12 cellular contexts compared by ENCODE assay signal in genomic region chr10:97188234-97188847, GRCh38. TPM values are rescaled to one million over a fixed set of nuclear protein-coding genes. Genes with fewer than 3 reads are reported as not detected.
DNase-seq lines count a peak whose midpoint lies in the region; ATAC-seq and TF ChIP-seq lines count a peak whose summit lies in the region.
"Had no signal": no experiment of that assay in that cellular context is flagged by ENCODE, and none has a peak within 500 bp of the region (broad histone marks: within the 10 kb centered on the region; RNA-seq: fewer than 3 reads in every experiment).

No MANE protein-coding gene starts in this region.

- H3K27ac Mint-ChIP-seq in natural killer cell treated with Interleukin-12 subunit alpha and Interleukin-12 subunit beta and Interleukin-15 and Interleukin-18, amount 100 ng/mL, for 72 hours, result no peak overlapping the region
- no peak overlapping the region for H3K27ac Mint-ChIP-seq in natural killer cell
- H3K27ac Mint-ChIP-seq in naive thymus-derived CD4-positive, alpha-beta T cell, result no peak overlapping the region
- H3K27ac Mint-ChIP-seq: activated T-cell treated with anti-CD3 and anti-CD28 coated beads, Interleukin-2, amount 50 U/mL, for 72 hours; T-cell had no signal

- POLR2A ChIA-PET in naive thymus-derived CD4-positive, alpha-beta T cell (lab: Charles Lee), result no interaction called here

- intact Hi-C loops in natural killer cell (cut with micrococcal nuclease), result no loop called here
- intact Hi-C loops in upper lobe of right lung (cut with DNase I), result no loop called here
- intact Hi-C loops in naive thymus-derived CD4-positive, alpha-beta T cell (cut with micrococcal nuclease), result no loop called here

- no peaks in the 10 kb centered on the region for H3K36me3 Mint-ChIP-seq in natural killer cell treated with Interleukin-12 subunit alpha and Interleukin-12 subunit beta and Interleukin-15 and Interleukin-18, amount 100 ng/mL, for 72 hours
- no peaks in the 10 kb centered on the region for H3K36me3 Mint-ChIP-seq in natural killer cell
- H3K36me3 Mint-ChIP-seq in naive thymus-derived CD4-positive, alpha-beta T cell, result peaks cover 0 to 7% (median 0%) of the 10 kb centered on the region in 5 donors
- H3K36me3 Mint-ChIP-seq: T-cell had no signal

- H3K4me1 Mint-ChIP-seq in natural killer cell treated with Interleukin-12 subunit alpha and Interleukin-12 subunit beta and Interleukin-15 and Interleukin-18, amount 100 ng/mL, for 72 hours (ENCODE audit: low read depth in 2 of 2), result peaks cover 0 to 10% of the 10 kb centered on the region in 2 donors
- H3K4me1 Mint-ChIP-seq in natural killer cell, result no peaks in the 10 kb centered on the region
- peaks cover 0 to 21% (median 8%) of the 10 kb centered on the region in 7 donors for H3K4me1 Mint-ChIP-seq in naive thymus-derived CD4-positive, alpha-beta T cell

- H3K9me3 ChIP-seq in upper lobe of right lung, result no peaks in the 10 kb centered on the region
- no peaks in the 10 kb centered on the region for H3K9me3 ChIP-seq in naive thymus-derived CD4-positive, alpha-beta T cell (ENCODE audit: control insufficient read depth in 2 of 3, low read length in 3 of 3)
- H3K9me3 ChIP-seq: gastrocnemius medialis had no signal

- H3K27ac ChIP-seq in upper lobe of right lung, result no peak overlapping the region
- no peak overlapping the region for H3K27ac ChIP-seq in naive thymus-derived CD4-positive, alpha-beta T cell (ENCODE audit: low read depth, low read length)
- H3K27ac ChIP-seq: gastrocnemius medialis, PC-9 had no signal

- TF ChIP-seq CTCF in natural killer cell (IDR thresholded peaks at IDR 0.05), result no peak
- no peak for TF ChIP-seq CTCF in upper lobe of right lung (IDR thresholded peaks at IDR 0.05)

- ATAC-seq in natural killer cell treated with Interleukin-12 subunit alpha and Interleukin-12 subunit beta and Interleukin-15 and Interleukin-18, amount 100 ng/mL, for 72 hours, result no peak
- ATAC-seq in natural killer cell (no peak), upper lobe of right lung (no peak), GM18907 (IDR thresholded peaks at IDR 0.05; ENCODE audit: unreplicated experiment) (no peak)
- ATAC-seq in naive thymus-derived CD4-positive, alpha-beta T cell, result no peak
- ATAC-seq: gastrocnemius medialis, T-cell had no signal

- peaks cover 54 to 64% of the 10 kb centered on the region in 2 donors for H3K27me3 Mint-ChIP-seq in natural killer cell treated with Interleukin-12 subunit alpha and Interleukin-12 subunit beta and Interleukin-15 and Interleukin-18, amount 100 ng/mL, for 72 hours
- peaks cover 53 to 57% of the 10 kb centered on the region in 2 donors for H3K27me3 Mint-ChIP-seq in natural killer cell (ENCODE audit: low read depth in 2 of 2)
- H3K27me3 Mint-ChIP-seq in naive thymus-derived CD4-positive, alpha-beta T cell, result peaks cover 49 to 81% (median 77%) of the 10 kb centered on the region in 5 donors

- peaks cover 43% of the 10 kb centered on the region for H3K27me3 ChIP-seq in upper lobe of right lung
- peaks cover 2 to 4% of the 10 kb centered on the region in 2 donors for H3K27me3 ChIP-seq in naive thymus-derived CD4-positive, alpha-beta T cell (ENCODE audit: control insufficient read depth in 2 of 2, insufficient read depth in 2 of 2, low read length in 2 of 2)

- H3K4me3 ChIP-seq in upper lobe of right lung, result no peak overlapping the region
- no peak overlapping the region for H3K4me3 ChIP-seq in naive thymus-derived CD4-positive, alpha-beta T cell (ENCODE audit: low read length)
- H3K4me3 ChIP-seq: gastrocnemius medialis, PC-9 had no signal

- H3K36me3 ChIP-seq in upper lobe of right lung, result no peaks in the 10 kb centered on the region
- H3K36me3 ChIP-seq in naive thymus-derived CD4-positive, alpha-beta T cell (ENCODE audit: control insufficient read depth in 2 of 3, insufficient read depth in 3 of 3, low read length in 3 of 3), result no peaks in the 10 kb centered on the region
- H3K36me3 ChIP-seq: gastrocnemius medialis had no signal

- peak; percentile 32 for DNase-seq in natural killer cell treated with Interleukin-12 subunit alpha and Interleukin-12 subunit beta and Interleukin-15 and Interleukin-18, amount 100 ng/mL, for 72 hours (ENCODE audit: low spot score)
- DNase-seq in natural killer cell (no peak), NCI-H2171 (lab: John Stamatoyannopoulos, UW) (peak; percentile 55), anterior cingulate cortex (lab: John Stamatoyannopoulos, UW) (peak in 43 of 58 donors; percentile 17 to 85 (median 53)), upper lobe of right lung (peak; percentile 46), cortex of kidney (lab: John Stamatoyannopoulos, UW) (no peak)
- no peak for DNase-seq in naive thymus-derived CD4-positive, alpha-beta T cell
- DNase-seq: activated T-cell treated with anti-CD3 and anti-CD28 coated beads, Interleukin-2, amount 50 U/mL, for 72 hours; gastrocnemius medialis; PC-9; T-cell had no signal

- H3K9me3 Mint-ChIP-seq in natural killer cell treated with Interleukin-12 subunit alpha and Interleukin-12 subunit beta and Interleukin-15 and Interleukin-18, amount 100 ng/mL, for 72 hours, result no peaks in the 10 kb centered on the region
- H3K9me3 Mint-ChIP-seq in natural killer cell, result no peaks in the 10 kb centered on the region
- H3K9me3 Mint-ChIP-seq in naive thymus-derived CD4-positive, alpha-beta T cell, result peaks cover 0 to 3% (median 0%) of the 10 kb centered on the region in 11 donors
- H3K9me3 Mint-ChIP-seq: activated T-cell treated with anti-CD3 and anti-CD28 coated beads, Interleukin-2, amount 50 U/mL, for 72 hours; T-cell had no signal

- no peak overlapping the region for H3K4me3 Mint-ChIP-seq in natural killer cell treated with Interleukin-12 subunit alpha and Interleukin-12 subunit beta and Interleukin-15 and Interleukin-18, amount 100 ng/mL, for 72 hours
- no peak overlapping the region for H3K4me3 Mint-ChIP-seq in natural killer cell
- H3K4me3 Mint-ChIP-seq in naive thymus-derived CD4-positive, alpha-beta T cell, result no peak overlapping the region
- H3K4me3 Mint-ChIP-seq: activated T-cell treated with anti-CD3 and anti-CD28 coated beads, Interleukin-2, amount 50 U/mL, for 72 hours had no signal

- CTCF ChIA-PET in naive thymus-derived CD4-positive, alpha-beta T cell (lab: Charles Lee), result interaction anchor here (0.9 kb wide), 1 partner anchor 116 kb away, joined by 3 read pairs; no protein-coding TSS in a partner anchor

- no peaks in the 10 kb centered on the region for H3K4me1 ChIP-seq in upper lobe of right lung
- H3K4me1 ChIP-seq in naive thymus-derived CD4-positive, alpha-beta T cell (ENCODE audit: control insufficient read depth in 2 of 2, insufficient read depth in 2 of 2, low read length in 2 of 2), result no peaks in the 10 kb centered on the region
- H3K4me1 ChIP-seq: gastrocnemius medialis had no signal

RNA-seq across cellular contexts. Expression of gene SLIT1, which starts 2.6 kb away (rescaled TPM):
- under 1 TPM; 0.48 to 0.78 TPM for total RNA-seq in natural killer cell treated with Interleukin-12 subunit alpha and Interleukin-12 subunit beta and Interleukin-15 and Interleukin-18, amount 100 ng/mL, for 72 hours
- total RNA-seq in natural killer cell, result 1 to 10 TPM in 2 of 3 donors, under 1 TPM in 1; 0.28 to 1.5 (median 1.1) TPM
- 0.23 TPM for total RNA-seq in upper lobe of right lung
- under 1 TPM; 0.19 to 0.88 (median 0.44) TPM for total RNA-seq in naive thymus-derived CD4-positive, alpha-beta T cell
- not detected for polyA plus RNA-seq in naive thymus-derived CD4-positive, alpha-beta T cell
- total RNA-seq: PC-9 had no signal

Comparison
In these comparisons a context has a peak if more than half of its experiments do, and no peak if none do; other contexts are left out.
1. DNase-seq: peak in natural killer cell treated with Interleukin-12 subunit alpha and Interleukin-12 subunit beta and Interleukin-15 and Interleukin-18, amount 100 ng/mL, for 72 hours (single experiment), NCI-H2171 (single experiment), anterior cingulate cortex (43 of 58) and upper lobe of right lung (single experiment); none in natural killer cell (single experiment), naive thymus-derived CD4-positive, alpha-beta T cell (0 of 9) and cortex of kidney (single experiment).